In genomic region chr22:38164578-38164953, GRCh38 we compare ENCODE assay signal across 24 cellular contexts. TPM values are rescaled to one million over a fixed set of nuclear protein-coding genes. Genes with fewer than 3 reads are reported as not detected.
DNase-seq lines count a peak whose midpoint lies in the region; ATAC-seq, FAIRE-seq and TF ChIP-seq lines count a peak whose summit lies in the region.
"Had no signal": no experiment of that assay in that cellular context is flagged by ENCODE, and none has a peak within 500 bp of the region (broad histone marks: within the 10 kb centered on the region; RNA-seq: fewer than 3 reads in every experiment).

No MANE protein-coding gene starts in this region.

- no peak for FAIRE-seq in kidney (lab: Jason Lieb, UNC)

- ATAC-seq in HG03442 (IDR thresholded peaks at IDR 0.05; ENCODE audit: unreplicated experiment) (no peak), body of pancreas (no peak)

- intact Hi-C loops in kidney (cut with DNase I) (no loop called here), sigmoid colon (cut with DNase I) (no loop called here), body of pancreas (cut with DNase I) (no loop called here)

- H3K36me3 ChIP-seq in kidney (ENCODE audit: control insufficient read depth in 1 of 2, insufficient read depth in 2 of 2, low read length in 2 of 2) = peaks cover 0 to 4% of the 10 kb centered on the region in 2 donors
- H3K36me3 ChIP-seq in sigmoid colon = no peaks in the 10 kb centered on the region
- H3K36me3 ChIP-seq in body of pancreas (replicated peaks in 1 of 2; ENCODE audit: insufficient read depth in 1 of 2, low read depth in 2 of 2) = no peaks in the 10 kb centered on the region
- H3K36me3 ChIP-seq: adrenal gland, vagina had no signal

- POLR2A ChIA-PET in RWPE1 (lab: Yijun Ruan, JAX; ENCODE audit: low non-redundant PET) = no interaction called here

- H3K4me1 ChIP-seq in kidney (ENCODE audit: control insufficient read depth in 1 of 2, insufficient read depth in 1 of 2, low read depth in 1 of 2, low read length in 2 of 2) = peaks cover 0 to 10% of the 10 kb centered on the region in 2 donors
- peaks cover 0 to 12% (median 8%) of the 10 kb centered on the region in 4 donors for H3K4me1 ChIP-seq in sigmoid colon
- H3K4me1 ChIP-seq in body of pancreas = peaks cover 11% of the 10 kb centered on the region

- H3K9me3 ChIP-seq in kidney (ENCODE audit: control insufficient read depth in 1 of 2, low read length in 2 of 2) = no peaks in the 10 kb centered on the region
- no peaks in the 10 kb centered on the region for H3K9me3 ChIP-seq in sigmoid colon
- no peaks in the 10 kb centered on the region for H3K9me3 ChIP-seq in body of pancreas
- H3K9me3 ChIP-seq: adrenal gland, esophagus squamous epithelium, vagina had no signal

- H3K9ac ChIP-seq in kidney (ENCODE audit: low read length in 2 of 2) = no peak overlapping the region

- no peak overlapping the region for H3K4me3 ChIP-seq in kidney (ENCODE audit: low read length in 2 of 2)
- no peak overlapping the region for H3K4me3 ChIP-seq in sigmoid colon
- H3K4me3 ChIP-seq in body of pancreas = no peak overlapping the region
- H3K4me3 ChIP-seq: adrenal gland, esophagus squamous epithelium, vagina had no signal

- no peak for TF ChIP-seq EP300 in sigmoid colon (IDR thresholded peaks at IDR 0.05)

- H3K27ac ChIP-seq in RWPE1 = peak overlapping the region; percentile 90
- H3K27ac ChIP-seq in kidney (ENCODE audit: low read depth in 2 of 2, low read length in 2 of 2) = no peak overlapping the region
- H3K27ac ChIP-seq in sigmoid colon = no peak overlapping the region
- H3K27ac ChIP-seq in body of pancreas = no peak overlapping the region
- H3K27ac ChIP-seq: vagina had no signal

- H3K27me3 ChIP-seq in sigmoid colon (no peaks in the 10 kb centered on the region), body of pancreas (no peaks in the 10 kb centered on the region)
- H3K27me3 ChIP-seq: adrenal gland, esophagus squamous epithelium, vagina had no signal

- DNase-seq in AG20443 (ENCODE audit: low spot score) = peak; percentile 4
- DNase-seq in RWPE1 (ENCODE audit: low spot score) = no peak
- DNase-seq in kidney = peak; percentile 49
- peak; percentile 42 for DNase-seq in sigmoid colon
- DNase-seq in NK-92 treated with Interleukin-12 subunit alpha and Interleukin-12 subunit beta, amount 100 ng/mL, for 24 hours (lab: John Stamatoyannopoulos, UW) = no peak
- no peak for DNase-seq in body of pancreas
- DNase-seq in cerebellar cortex (ENCODE audit: low spot score) = no peak
- DNase-seq: activated CD4-positive, alpha-beta T cell treated with anti-CD3 and anti-CD28 coated beads, Interleukin-2, amount 10 ng/mL, durations not matched to agents 24 days and 14 days; activated effector memory CD4-positive, alpha-beta T cell treated with Interleukin-2 at 50 U/mL for 16 hours; adrenal gland; CD8-positive, alpha-beta memory T cell; effector CD8-positive, alpha-beta T cell; esophagus squamous epithelium; GOT3; Karpas-422; NCI-H1048; RPMI8226; stimulated activated CD4-positive, alpha-beta T cell treated with anti-CD3 and anti-CD28 coated beads, Interleukin-4, amount 100 ng/mL, for 1 hour had no signal

- no peak for TF ChIP-seq CTCF in RWPE1 (conservative IDR thresholded peaks at IDR 0.05; ENCODE audit: low read depth)
- no peak for TF ChIP-seq CTCF in kidney (IDR thresholded peaks at IDR 0.05; ENCODE audit: borderline replicate concordance, extremely low read depth, insufficient read depth)
- no peak for TF ChIP-seq CTCF in sigmoid colon (IDR thresholded peaks at IDR 0.05)
- TF ChIP-seq CTCF in body of pancreas (IDR thresholded peaks at IDR 0.05) = no peak

- CTCF ChIA-PET in RWPE1 (lab: Yijun Ruan, JAX) = no interaction called here

- WGBS in sigmoid colon, 2 donors = 82 to 90% methylated on average over 7 of the region's 7 CpGs
- 90 to 95% methylated on average over 4 to 7 of the region's 7 CpGs for WGBS in body of pancreas, 2 donors

- TF ChIP-seq POLR2A in sigmoid colon (IDR thresholded peaks at IDR 0.05) (no peak), body of pancreas (IDR thresholded peaks at IDR 0.05) (no peak)

RNA-seq across cellular contexts. Expression of gene PLA2G6, which starts 17.1 kb away (rescaled TPM):
- total RNA-seq in kidney (61.6 TPM), sigmoid colon (10 to 100 TPM; 10.7 to 36.2 (median 26.5) TPM), body of pancreas (10 to 100 TPM; 41.5 to 68.0 TPM)
- polyA plus RNA-seq in kidney (ENCODE audit: insufficient read depth, low read depth, low replicate concordance) (26.6 TPM), sigmoid colon (10 to 100 TPM in 1 of 3 donors, 1 to 10 TPM in 2; 6.6 to 21.1 (median 8.6) TPM)

RNA-seq across cellular contexts. Expression of gene MAFF, which starts 37.2 kb away (rescaled TPM):
- total RNA-seq in kidney = 23.4 TPM
- 2.2 TPM for polyA plus RNA-seq in kidney (ENCODE audit: insufficient read depth, low read depth, low replicate concordance)
- total RNA-seq in sigmoid colon = 100 to 1,000 TPM in 1 of 4 donors, 10 to 100 TPM in 3; 15.3 to 104 (median 26.1) TPM
- 10 to 100 TPM; 18.5 to 41.4 (median 35.4) TPM for polyA plus RNA-seq in sigmoid colon
- 10 to 100 TPM; 16.9 to 35.6 TPM for total RNA-seq in body of pancreas

RNA-seq across cellular contexts. Expression of gene BAIAP2L2, which starts 54.1 kb away (rescaled TPM):
- total RNA-seq in kidney (9.7 TPM), sigmoid colon (under 1 TPM; 0.16 to 0.71 (median 0.27) TPM), body of pancreas (1 to 10 TPM in 1 of 2 donors, under 1 TPM in 1; 0.66 to 4.4 TPM)
- polyA plus RNA-seq in kidney (ENCODE audit: insufficient read depth, low read depth, low replicate concordance) (27.8 TPM), sigmoid colon (10 to 100 TPM; 25.8 to 48.7 (median 34.7) TPM)
- total RNA-seq: cerebellum, HT1080, NCI-H460, skeletal muscle tissue, vagina had no signal
- polyA plus RNA-seq: CD8-positive, alpha-beta memory T cell had no signal

Comparison
In these comparisons a context has a peak if more than half of its experiments do, and no peak if none do; other contexts are left out.
1. DNase-seq: peak in AG20443 (single experiment), kidney (single experiment) and sigmoid colon (single experiment); none in RWPE1 (single experiment), NK-92 treated with Interleukin-12 subunit alpha and Interleukin-12 subunit beta, amount 100 ng/mL, for 24 hours (single experiment), body of pancreas (0 of 4) and cerebellar cortex (single experiment).